ENCODE assay signal across 24 cellular contexts in the genomic region with DNA sequence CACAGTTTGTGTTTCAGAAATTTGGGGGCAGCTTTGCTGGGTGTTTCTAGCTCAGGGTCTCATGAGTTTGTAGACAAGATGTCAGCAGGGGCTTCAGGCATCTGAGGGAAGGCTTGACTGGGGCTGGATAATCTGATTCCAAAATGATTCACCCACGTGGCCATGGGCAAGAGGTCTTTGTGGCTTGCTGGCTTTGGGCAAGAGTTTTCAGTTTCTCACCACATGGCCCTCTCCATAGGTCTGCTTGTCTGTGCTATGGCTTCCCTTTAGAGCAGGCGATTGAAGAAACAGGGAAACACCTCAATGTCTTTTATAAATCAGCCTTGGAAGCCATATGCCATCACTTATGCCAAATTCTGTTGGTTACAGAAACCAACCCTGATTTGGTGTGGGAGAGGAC.
"Had no signal": no experiment of that assay in that cellular context is flagged by ENCODE, and none has a peak within 500 bp of the region (broad histone marks: within the 10 kb centered on the region; RNA-seq: fewer than 3 reads in every experiment).

No MANE protein-coding gene starts in this region.

- H3K27me3 Mint-ChIP-seq: naive thymus-derived CD4-positive, alpha-beta T cell; progenitor cell of endocrine pancreas; stimulated activated naive B cell treated with anti-CD40 and anti-IgM and Interleukin-4, amounts not matched to agents 10 μg/mL and 1 μg/mL and 100 μg/mL, for 72 hours had no signal

- H3K9me3 Mint-ChIP-seq: natural killer cell; nephron; stimulated activated effector memory CD8-positive, alpha-beta T cell treated with anti-CD3 and anti-CD28 coated beads, Interleukin-12 subunit alpha, Interleukin-12 subunit beta, amount 100 ng/mL, for 72 hours; stimulated activated naive B cell treated with anti-CD40 and anti-IgM and Interleukin-4, amounts not matched to agents 10 μg/mL and 1 μg/mL and 100 μg/mL, for 72 hours had no signal

- ATAC-seq: naive thymus-derived CD4-positive, alpha-beta T cell; natural killer cell; psoas muscle; right cardiac atrium; right lobe of liver; stimulated activated effector memory CD8-positive, alpha-beta T cell treated with anti-CD3 and anti-CD28 coated beads, Interleukin-12 subunit alpha, Interleukin-12 subunit beta, amount 100 ng/mL, for 72 hours; stimulated activated naive B cell treated with anti-CD40 and anti-IgM and Interleukin-4, amounts not matched to agents 10 μg/mL and 1 μg/mL and 100 μg/mL, for 72 hours had no signal

- DNase-seq: naive thymus-derived CD4-positive, alpha-beta T cell; natural killer cell; occipital lobe; ovary; posterior cingulate gyrus; psoas muscle; right cardiac atrium; right lobe of liver; sigmoid colon; spleen; stimulated activated CD4-positive, alpha-beta T cell treated with anti-CD3 and anti-CD28 coated beads, Interleukin-12 subunit alpha, Interleukin-12 subunit beta, amount 100 ng/mL, for 4 hours; stimulated activated CD4-positive, alpha-beta T cell treated with anti-CD3 and anti-CD28 coated beads, Interleukin-2, amount 100 ng/mL, for 24 hours; stimulated activated CD4-positive, alpha-beta T cell treated with anti-CD3 and anti-CD28 coated beads, Interleukin-2, amount 100 ng/mL, for 48 hours; stimulated activated CD4-positive, alpha-beta T cell treated with anti-CD3 and anti-CD28 coated beads, Interleukin-4, amount 100 ng/mL, for 24 hours; stimulated activated naive B cell treated with anti-CD40 and anti-IgM and Interleukin-4, amounts not matched to agents 10 μg/mL and 1 μg/mL and 100 μg/mL, for 72 hours; stimulated activated naive CD4-positive, alpha-beta T cell treated with Interleukin-2 at 50 U/mL for 16 hours; stomach; thyroid gland; trophoblast cell; upper lobe of left lung had no signal

- H3K4me1 Mint-ChIP-seq: natural killer cell; nephron; neural progenitor cell; stimulated activated effector memory CD8-positive, alpha-beta T cell treated with anti-CD3 and anti-CD28 coated beads, Interleukin-12 subunit alpha, Interleukin-12 subunit beta, amount 100 ng/mL, for 72 hours; stimulated activated naive B cell treated with anti-CD40 and anti-IgM and Interleukin-4, amounts not matched to agents 10 μg/mL and 1 μg/mL and 100 μg/mL, for 72 hours had no signal

- H3K27ac Mint-ChIP-seq: natural killer cell; nephron; neural progenitor cell; progenitor cell of endocrine pancreas; stimulated activated effector memory CD8-positive, alpha-beta T cell treated with anti-CD3 and anti-CD28 coated beads, Interleukin-12 subunit alpha, Interleukin-12 subunit beta, amount 100 ng/mL, for 72 hours; stimulated activated naive B cell treated with anti-CD40 and anti-IgM and Interleukin-4, amounts not matched to agents 10 μg/mL and 1 μg/mL and 100 μg/mL, for 72 hours had no signal

- H3K36me3 Mint-ChIP-seq: natural killer cell had no signal

- H3K4me3 Mint-ChIP-seq: naive thymus-derived CD4-positive, alpha-beta T cell; natural killer cell; nephron; neural progenitor cell; stimulated activated effector memory CD8-positive, alpha-beta T cell treated with anti-CD3 and anti-CD28 coated beads, Interleukin-12 subunit alpha, Interleukin-12 subunit beta, amount 100 ng/mL, for 72 hours; stimulated activated naive B cell treated with anti-CD40 and anti-IgM and Interleukin-4, amounts not matched to agents 10 μg/mL and 1 μg/mL and 100 μg/mL, for 72 hours had no signal
